Comparison of ENCODE assay signal across 8 cellular contexts in the genomic region with DNA sequence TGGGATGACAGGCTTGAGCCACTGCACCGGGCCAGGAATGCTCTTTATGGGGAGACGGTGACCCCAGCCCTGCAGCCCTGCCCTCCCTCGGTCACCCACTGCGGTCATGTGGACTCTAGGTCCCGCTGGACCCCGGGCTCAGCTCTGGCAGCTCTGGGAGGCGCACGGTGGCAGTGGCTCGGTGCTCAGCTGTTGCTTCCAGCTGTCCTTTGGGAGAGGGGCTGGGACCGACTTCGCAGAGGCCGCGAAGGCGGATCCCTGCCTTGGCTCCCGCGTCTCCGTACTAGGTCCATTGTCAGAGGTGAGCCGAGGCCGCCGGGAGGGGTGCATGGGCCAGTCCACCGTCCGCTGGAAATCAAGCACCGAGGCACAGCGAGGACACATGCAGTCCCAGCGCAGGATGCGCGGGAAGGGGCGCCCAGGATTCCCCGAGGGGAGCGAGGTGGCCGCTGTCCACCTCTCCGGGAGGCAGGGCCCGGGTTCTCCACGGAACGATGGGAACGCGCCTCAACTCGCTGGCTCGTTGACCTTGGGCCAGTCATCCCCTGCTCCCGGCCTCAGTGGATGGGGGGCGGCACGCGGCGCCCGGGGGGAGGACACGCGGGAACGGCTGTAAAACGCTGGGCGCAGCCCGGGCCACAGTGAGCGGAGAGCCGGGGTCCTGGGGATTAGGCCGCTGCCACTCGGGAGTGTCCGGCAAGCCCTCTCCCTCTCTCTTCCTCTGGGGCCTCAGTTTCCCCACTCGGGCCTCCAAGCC. TPM values are rescaled to one million over a fixed set of nuclear protein-coding genes. Genes with fewer than 3 reads are reported as not detected.
DNase-seq lines count a peak whose midpoint lies in the region; ATAC-seq and TF ChIP-seq lines count a peak whose summit lies in the region.

No MANE protein-coding gene starts in this region.

- no peak for DNase-seq in activated B cell treated with CpG ODN at 0.5 μM for 24 hours
- DNase-seq in left ventricle myocardium superior = peak; percentile 46
- no peak for DNase-seq in retinal pigment epithelial cell (ENCODE audit: low read depth)
- no peak for DNase-seq in foreskin melanocyte
- DNase-seq in stimulated activated CD4-positive, alpha-beta T cell treated with anti-CD3 and anti-CD28 coated beads, Interleukin-15, amount 100 ng/mL, for 24 hours = no peak
- no peak for DNase-seq in activated CD8-positive, alpha-beta memory T cell treated with anti-CD3 and anti-CD28 coated beads, Interleukin-2, amount 50 U/mL, for 48 hours

- TF ChIP-seq CTCF in activated B cell treated with CpG ODN at 0.5 μM for 24 hours (IDR thresholded peaks at IDR 0.05) (no peak), retinal pigment epithelial cell (conservative IDR thresholded peaks at IDR 0.05; ENCODE audit: low read depth, low read length) (no peak)

- peak overlapping the region; percentile 68; the same call in 1 of the 2 replicates for H3K4me3 ChIP-seq in GM08714 (ENCODE audit: low read length)
- peak overlapping the region; percentile 59 for H3K4me3 ChIP-seq in retinal pigment epithelial cell (ENCODE audit: low read length)

- H3K36me3 Mint-ChIP-seq in activated B cell treated with CpG ODN at 0.5 μM for 24 hours (ENCODE audit: low read depth) = peaks cover 18% of the 10 kb centered on the region

- H3K9me3 Mint-ChIP-seq in activated B cell treated with CpG ODN at 0.5 μM for 24 hours = no peaks in the 10 kb centered on the region

- H3K4me3 Mint-ChIP-seq in activated B cell treated with CpG ODN at 0.5 μM for 24 hours = peak overlapping the region; percentile 90

- POLR2A ChIA-PET in activated B cell treated with CpG ODN at 0.5 μM for 24 hours (lab: Charles Lee) = no interaction called here

- peaks cover 26% of the 10 kb centered on the region for H3K4me1 Mint-ChIP-seq in activated B cell treated with CpG ODN at 0.5 μM for 24 hours

- intact Hi-C loops in activated B cell treated with CpG ODN at 0.5 μM for 24 hours (cut with micrococcal nuclease) = no loop called here
- intact Hi-C loops in left ventricle myocardium superior (cut with micrococcal nuclease) = no loop called here

- peak overlapping the region; percentile 30 for H3K27ac Mint-ChIP-seq in activated B cell treated with CpG ODN at 0.5 μM for 24 hours

- no peaks in the 10 kb centered on the region for H3K27me3 Mint-ChIP-seq in activated B cell treated with CpG ODN at 0.5 μM for 24 hours

- CTCF ChIA-PET in activated B cell treated with CpG ODN at 0.5 μM for 24 hours (lab: Charles Lee) = no interaction called here

- ATAC-seq in activated B cell treated with CpG ODN at 0.5 μM for 24 hours (ENCODE audit: low read depth) = no peak
- peak; percentile 9 for ATAC-seq in left ventricle myocardium superior
- ATAC-seq in GM18502 (IDR thresholded peaks at IDR 0.05; ENCODE audit: poor library complexity, unreplicated experiment) = no peak

RNA-seq across cellular contexts. Expression of a gene that starts 0.7 kb away (rescaled TPM):
- total RNA-seq in activated B cell treated with CpG ODN at 0.5 μM for 24 hours (42.2 and 49.5 TPM in 2 replicates), left ventricle myocardium superior (6.2 TPM)

RNA-seq across cellular contexts. Expression of a gene that starts 41.9 kb away (rescaled TPM):
- total RNA-seq in activated B cell treated with CpG ODN at 0.5 μM for 24 hours = 21.2 and 29.2 TPM in 2 replicates
- total RNA-seq in left ventricle myocardium superior = 33.1 TPM

RNA-seq across cellular contexts. Expression of a gene that starts 46.1 kb away (rescaled TPM):
- total RNA-seq in activated B cell treated with CpG ODN at 0.5 μM for 24 hours (not detected in 2 replicates), left ventricle myocardium superior (not detected)
